ENCODE assay signal across 8 cellular contexts in genomic region chr19:43532962-43533545, GRCh38. TPM values are rescaled to one million over a fixed set of nuclear protein-coding genes. Genes with fewer than 3 reads are reported as not detected.
DNase-seq lines count a peak whose midpoint lies in the region; ATAC-seq and TF ChIP-seq lines count a peak whose summit lies in the region.

ZNF575 (plus strand) TSS chr19:43533188; CDS start chr19:43534423, 1,235 bp downstream.

- no peaks in the 10 kb centered on the region for H3K36me3 ChIP-seq in ACC112 (ENCODE audit: insufficient read depth, low read length)

- H2AFZ ChIP-seq in ACC112 (ENCODE audit: low read length, unreplicated experiment), result peak within 1 kb of the TSS; percentile 64

- peak; percentile 91 for DNase-seq in NCI-H2171 treated with DMSO at 0.1 percent for 48 hours (lab: John Stamatoyannopoulos, UW)
- DNase-seq in WTC11 (ENCODE audit: low spot score), result peak; percentile 96
- peak; percentile 41 to 97 (median 91) for DNase-seq in caudate nucleus (lab: John Stamatoyannopoulos, UW)
- DNase-seq in islet precursor cell, result peak; percentile 98
- DNase-seq in stimulated activated CD4-positive, alpha-beta T cell treated with anti-CD3 and anti-CD28 coated beads, Interleukin-12 subunit alpha, Interleukin-12 subunit beta, amount 100 ng/mL, for 4 hours, result peak; percentile 84

- ATAC-seq in GM18867 (IDR thresholded peaks at IDR 0.05; ENCODE audit: unreplicated experiment), result peak; percentile 68
- ATAC-seq in HG03103 (IDR thresholded peaks at IDR 0.05; ENCODE audit: low read depth, unreplicated experiment), result peak; percentile 40
- ATAC-seq in WTC11, result peak; percentile 68

- H3K27ac ChIP-seq in ACC112 (ENCODE audit: low read depth, low read length) (peak within 1 kb of the TSS; percentile 58), caudate nucleus (ENCODE audit: low read depth, low read length) (peak within 1 kb of the TSS; percentile 98)

- peaks cover 3% of the 10 kb centered on the region for H3K4me1 ChIP-seq in ACC112 (ENCODE audit: control insufficient read depth, insufficient read depth, low read length, unreplicated experiment)

- peak within 1 kb of the TSS; percentile 95 for H3K4me3 Mint-ChIP-seq in WTC11

- POLR2A ChIA-PET in WTC11 (lab: Charles Lee), result interaction anchor here (0.6 to 1.7 kb wide), 9 partner anchors 9 to 222 kb away, joined by 3 to 8 read pairs (median 4); partner anchors contain the start of genes PLAUR and SMG9

- TF ChIP-seq CTCF in WTC11 (IDR thresholded peaks at IDR 0.05), result peak; percentile 16; the same call in 1 of the 2 replicates

- H3K36me3 Mint-ChIP-seq in WTC11, result peaks cover 7% of the 10 kb centered on the region; the same call in 1 of the 2 replicates

- CTCF ChIA-PET in WTC11 (lab: Charles Lee), result interaction anchor here (0.6 to 4.5 kb wide), 23 partner anchors 9 to 964 kb away, joined by 3 to 140 read pairs (median 6); partner anchors contain the start of genes IRGQ, PHLDB3 and ZNF576

- H3K4me1 Mint-ChIP-seq in WTC11, result peaks cover 18% of the 10 kb centered on the region

- H3K79me2 ChIP-seq in ACC112 (ENCODE audit: control insufficient read depth, insufficient read depth, low read length, unreplicated experiment), result no peaks in the 10 kb centered on the region

- H3K27ac Mint-ChIP-seq in WTC11, result peak within 1 kb of the TSS; percentile 100

- H3K27me3 Mint-ChIP-seq in WTC11 (ENCODE audit: low read depth), result peaks cover 25% of the 10 kb centered on the region

- peak within 1 kb of the TSS; percentile 81 for H3K4me3 ChIP-seq in ACC112 (ENCODE audit: low read depth, low read length)

- H3K27me3 ChIP-seq in ACC112 (ENCODE audit: insufficient read depth, low read length), result no peaks in the 10 kb centered on the region

- no peaks in the 10 kb centered on the region for H3K9me3 Mint-ChIP-seq in WTC11

TF ChIP-seq in WTC11, 78 proteins besides CTCF, POLR2A, EP300 and RAD21 (continues in another document):
- TF ChIP-seq ZNF138 (CRISPR knock-in tag; conservative IDR thresholded peaks at IDR 0.05) (no peak), SMAD3 (CRISPR knock-in tag; IDR thresholded peaks at IDR 0.05; ENCODE audit: borderline replicate concordance) (peak; percentile 67; the same call in 1 of the 2 replicates), CBFB (CRISPR knock-in tag; IDR thresholded peaks at IDR 0.05; ENCODE audit: low read depth) (no peak; the same call in 1 of the 2 replicates), E2F5 (CRISPR knock-in tag; IDR thresholded peaks at IDR 0.05) (peak; percentile 98), ZNF281 (CRISPR knock-in tag; IDR thresholded peaks at IDR 0.05) (no peak), JUN (CRISPR knock-in tag; IDR thresholded peaks at IDR 0.05) (no peak), ARID4B (CRISPR knock-in tag; IDR thresholded peaks at IDR 0.05; ENCODE audit: borderline replicate concordance) (0 out of 2 replicates have a peak, but pooled peaks have one; percentile 33), FOXP1 (CRISPR knock-in tag; IDR thresholded peaks at IDR 0.05; ENCODE audit: borderline replicate concordance) (no peak), HMGXB4 (CRISPR knock-in tag; IDR thresholded peaks at IDR 0.05) (0 out of 2 replicates have a peak, but pooled peaks have one; percentile 56), GTF2I (CRISPR knock-in tag; conservative IDR thresholded peaks at IDR 0.05) (no peak), PREB (CRISPR knock-in tag; IDR thresholded peaks at IDR 0.05; ENCODE audit: borderline replicate concordance) (no peak), CDX4 (CRISPR knock-in tag; IDR thresholded peaks at IDR 0.05; ENCODE audit: borderline replicate concordance) (no peak), ZNF263 (CRISPR knock-in tag; IDR thresholded peaks at IDR 0.05; ENCODE audit: low read depth) (no peak), GABPB1 (CRISPR knock-in tag; IDR thresholded peaks at IDR 0.05) (no peak), TEAD1 (CRISPR knock-in tag; IDR thresholded peaks at IDR 0.05) (0 out of 2 replicates have a peak, but pooled peaks have one; percentile 12), ESRRA (CRISPR knock-in tag; IDR thresholded peaks at IDR 0.05; ENCODE audit: borderline replicate concordance) (no peak)

RNA-seq across cellular contexts. Expression of gene ZNF575, which starts in this region (rescaled TPM):
- total RNA-seq in WTC11 (2021), result 0.13 to 0.25 TPM in 2 of 3 replicates, not detected in the other

Comparison
In these comparisons a context has a peak if more than half of its experiments do, and no peak if none do; other contexts are left out.
1. Peak in every context shown above with its lines: DNase-seq, ATAC-seq, H3K4me3 ChIP-seq and H3K27ac ChIP-seq.
2. Peak in DNase-seq and ATAC-seq in WTC11; RNA of the gene not detected or under 1 TPM.